8 cellular contexts compared by ENCODE assay signal in the genomic region with DNA sequence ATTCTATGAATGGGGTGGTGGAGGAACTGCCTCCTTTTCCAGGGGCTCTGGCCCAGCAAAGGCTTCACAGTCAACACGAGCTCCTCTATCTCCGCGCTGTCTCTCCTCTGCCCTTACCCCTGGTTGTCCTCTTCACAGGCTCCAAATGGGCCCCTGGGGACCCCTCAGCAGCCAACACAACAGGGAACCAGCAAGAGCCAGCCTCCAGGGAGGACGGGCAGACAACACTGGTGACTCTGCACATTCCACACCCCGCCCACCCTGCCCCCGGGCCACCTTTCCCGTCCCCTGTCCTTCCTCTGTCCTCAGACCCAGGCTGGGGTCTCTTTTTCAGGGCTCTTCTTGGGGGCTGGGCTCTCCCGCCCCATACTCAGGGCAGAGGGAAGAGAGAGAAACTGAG. TPM values are rescaled to one million over a fixed set of nuclear protein-coding genes. Genes with fewer than 3 reads are reported as not detected.
DNase-seq lines count a peak whose midpoint lies in the region; ATAC-seq and TF ChIP-seq lines count a peak whose summit lies in the region.

No MANE protein-coding gene starts in this region.

- TF ChIP-seq CTCF in Panc1 (IDR thresholded peaks at IDR 0.05): no peak
- no peak for TF ChIP-seq CTCF in heart right ventricle (IDR thresholded peaks at IDR 0.05)

- intact Hi-C loops in Panc1 (cut with micrococcal nuclease; ENCODE audit: unreplicated experiment) (loop anchor here (1.0 kb wide), 1 partner anchor 65 kb away; no protein-coding TSS in a partner anchor), heart right ventricle (cut with DNase I) (loop anchor here (1.0 to 2.0 kb wide), 5 partner anchors 15 to 65 kb away; partner anchors contain the start of gene ETV3 (in 1 of the 10))

- DNase-seq in NCI-H2107 treated with DMSO at 0.1 percent for 48 hours (lab: John Stamatoyannopoulos, UW; ENCODE audit: unreplicated experiment) (peak; percentile 14), NCI-H2107 (lab: John Stamatoyannopoulos, UW) (no peak), Panc1 (ENCODE audit: low read depth, low spot score) (no peak), heart right ventricle (peak in 1 of 2 donors; percentile 31), NCI-H187 (lab: John Stamatoyannopoulos, UW) (no peak), UCSD-AML1 (lab: John Stamatoyannopoulos, UW; ENCODE audit: unreplicated experiment) (no peak), RPMI8226 (no peak)

- H3K27me3 ChIP-seq in Panc1 (ENCODE audit: control insufficient read depth, insufficient read depth, low read length) (0 out of 2 replicates have a peak, but pooled peaks cover 4% of the 10 kb centered on the region), heart right ventricle (peaks cover 0 to 6% (median 0%) of the 10 kb centered on the region in 7 donors)

- ATAC-seq in Panc1 (peak; percentile 64), heart right ventricle (peak in 7 of 8 donors; percentile 24 to 50 (median 38))

- 11 to 18% methylated on average over 8 of the region's 8 CpGs for WGBS in heart right ventricle, 2 donors

- H3K4me1 ChIP-seq in Panc1 (ENCODE audit: control insufficient read depth, insufficient read depth, low read length) (no peaks in the 10 kb centered on the region; the same call in none of the 2 replicates), heart right ventricle (peaks cover 8 to 38% (median 23%) of the 10 kb centered on the region in 9 donors)

- POLR2A ChIA-PET in Panc1 (lab: Charles Lee): interaction anchor here (0.6 to 1.1 kb wide), 2 partner anchors 60 to 350 kb away, joined by 3 read pairs; no protein-coding TSS in a partner anchor

- peak overlapping the region in 1 of 2 experiments; percentile 24; a peak in 1 of 4 replicates for H3K4me3 ChIP-seq in Panc1 (ENCODE audit: low read depth in 2 of 2, low read length in 2 of 2)
- H3K4me3 ChIP-seq in heart right ventricle: peak overlapping the region in 5 of 10 donors; percentile 12 to 37 (median 24)
- peak overlapping the region in 1 of 7 experiments; percentile 16 for H3K4me3 ChIP-seq in skin epidermis

- BruUV-seq in Panc1 (replicated peaks; lab: Mats Ljungman, UMichigan): no TSS peak

- CTCF ChIA-PET in Panc1 (lab: Charles Lee): interaction anchor here (0.6 to 4.3 kb wide), 6 partner anchors 14 to 112 kb away, joined by 3 to 85 read pairs (median 6); no protein-coding TSS in a partner anchor

- no peaks in the 10 kb centered on the region for H3K36me3 ChIP-seq in Panc1 (ENCODE audit: control insufficient read depth, insufficient read depth, low read length)
- no peaks in the 10 kb centered on the region for H3K36me3 ChIP-seq in heart right ventricle

- no peaks in the 10 kb centered on the region for H3K9me3 ChIP-seq in Panc1 (ENCODE audit: control insufficient read depth, insufficient read depth, low read depth, low read length)
- H3K9me3 ChIP-seq in heart right ventricle: no peaks in the 10 kb centered on the region

- in situ Hi-C loops in Panc1 (cut with HindIII; ENCODE audit: low pct_unique_long_range_greater_than_20kb, low sequenced_read_pairs): no loop called here

- H3K27ac ChIP-seq in Panc1 (ENCODE audit: low read length) (no peak overlapping the region), heart right ventricle (peak overlapping the region in 4 of 10 donors; percentile 10 to 48 (median 22)), skin epidermis (peak overlapping the region in 11 of 21 experiments; percentile 1 to 77 (median 60))

RNA-seq across cellular contexts. Expression of gene ETV3, which starts 17.5 kb away (rescaled TPM):
- total RNA-seq in Panc1 (2021; ENCODE audit: unreplicated experiment): 22.2 TPM
- polyA plus RNA-seq in Panc1 (2012; ENCODE audit: insufficient read length): 8.9 TPM
- 10 to 100 TPM; 15.5 to 27.5 (median 21.4) TPM for total RNA-seq in heart right ventricle
- 1 to 10 TPM; 3.7 to 4.2 TPM for polyA plus RNA-seq in heart right ventricle

RNA-seq across cellular contexts. Expression of gene ETV3L, which starts 56.0 kb away (rescaled TPM):
- total RNA-seq in Panc1 (2021; ENCODE audit: unreplicated experiment) (not detected), heart right ventricle (not detected)
- not detected for polyA plus RNA-seq in Panc1 (2012; ENCODE audit: insufficient read length)
- not detected for polyA plus RNA-seq in heart right ventricle
